In genomic region chr22:41781508-41781906, GRCh38 we compare ENCODE assay signal across 9 cellular contexts. TPM values are rescaled to one million over a fixed set of nuclear protein-coding genes. Genes with fewer than 3 reads are reported as not detected.
DNase-seq lines count a peak whose midpoint lies in the region; ATAC-seq and TF ChIP-seq lines count a peak whose summit lies in the region.
"Had no signal": no experiment of that assay in that cellular context is flagged by ENCODE, and none has a peak within 500 bp of the region (broad histone marks: within the 10 kb centered on the region; RNA-seq: fewer than 3 reads in every experiment).

No MANE protein-coding gene starts in this region.

- no peak for TF ChIP-seq CTCF in osteoblast (IDR thresholded peaks at IDR 0.05; ENCODE audit: extremely low read depth, low read depth, low read length)

- no peaks in the 10 kb centered on the region for H3K79me2 ChIP-seq in osteoblast (ENCODE audit: insufficient read depth, low read length)

- H3K36me3 ChIP-seq in osteoblast (ENCODE audit: insufficient read depth, low read length) = no peaks in the 10 kb centered on the region

- H3K9me3 Mint-ChIP-seq in activated T-helper 1 cell treated with anti-CD3 and anti-CD28 coated beads, Interleukin-12 subunit alpha, Interleukin-12 subunit beta, Interleukin-2, Interleukin-4 antibody, amounts not matched to agents 30 ng/mL and 10 ng/mL and 1 ng/mL, durations not matched to agents 14 hours and 24 hours and 36 hours = no peaks in the 10 kb centered on the region

- peak overlapping the region; percentile 83 for H3K4me3 Mint-ChIP-seq in activated T-helper 1 cell treated with anti-CD3 and anti-CD28 coated beads, Interleukin-12 subunit alpha, Interleukin-12 subunit beta, Interleukin-2, Interleukin-4 antibody, amounts not matched to agents 30 ng/mL and 10 ng/mL and 1 ng/mL, durations not matched to agents 14 hours and 24 hours and 36 hours

- H3K4me2 ChIP-seq in osteoblast (ENCODE audit: insufficient read depth, low read length) = no peak overlapping the region

- peaks cover 43% of the 10 kb centered on the region for H3K4me1 Mint-ChIP-seq in activated T-helper 1 cell treated with anti-CD3 and anti-CD28 coated beads, Interleukin-12 subunit alpha, Interleukin-12 subunit beta, Interleukin-2, Interleukin-4 antibody, amounts not matched to agents 30 ng/mL and 10 ng/mL and 1 ng/mL, durations not matched to agents 14 hours and 24 hours and 36 hours (ENCODE audit: low read depth)

- no peak overlapping the region for H3K27ac ChIP-seq in osteoblast (ENCODE audit: low read depth, low read length)

- no peaks in the 10 kb centered on the region for H3K27me3 ChIP-seq in osteoblast (ENCODE audit: insufficient read depth, low read length)

- H3K4me3 ChIP-seq in osteoblast (ENCODE audit: insufficient read depth, low read length) = no peak overlapping the region

- no peaks in the 10 kb centered on the region for H3K9me3 ChIP-seq in osteoblast (ENCODE audit: low read depth, low read length)

- peaks cover 7% of the 10 kb centered on the region for H3K36me3 Mint-ChIP-seq in activated T-helper 1 cell treated with anti-CD3 and anti-CD28 coated beads, Interleukin-12 subunit alpha, Interleukin-12 subunit beta, Interleukin-2, Interleukin-4 antibody, amounts not matched to agents 30 ng/mL and 10 ng/mL and 1 ng/mL, durations not matched to agents 14 hours and 24 hours and 36 hours (ENCODE audit: low read depth)

- no peaks in the 10 kb centered on the region for H3K27me3 Mint-ChIP-seq in activated T-helper 1 cell treated with anti-CD3 and anti-CD28 coated beads, Interleukin-12 subunit alpha, Interleukin-12 subunit beta, Interleukin-2, Interleukin-4 antibody, amounts not matched to agents 30 ng/mL and 10 ng/mL and 1 ng/mL, durations not matched to agents 14 hours and 24 hours and 36 hours (ENCODE audit: insufficient read depth)

- DNase-seq in activated T-helper 1 cell treated with anti-CD3 and anti-CD28 coated beads, Interleukin-12 subunit alpha, Interleukin-12 subunit beta, Interleukin-2, Interleukin-4 antibody, amounts not matched to agents 30 ng/mL and 10 ng/mL and 1 ng/mL, durations not matched to agents 14 hours and 24 hours and 36 hours (ENCODE audit: low spot score) = no peak
- DNase-seq in osteoblast (ENCODE audit: insufficient read length, low spot score, missing footprints) (no peak), GOT3 (lab: John Stamatoyannopoulos, UW) (no peak), SK-N-DZ (ENCODE audit: low spot score) (no peak), NCI-H2029 (lab: John Stamatoyannopoulos, UW) (no peak), CD1c-positive myeloid dendritic cell (ENCODE audit: extremely low spot score) (no peak)
- DNase-seq: NCI-H2171 treated with DMSO at 0.1 percent for 48 hours had no signal

- no peaks in the 10 kb centered on the region for H4K20me1 ChIP-seq in osteoblast (ENCODE audit: insufficient read depth, low read length)

- H3K27ac Mint-ChIP-seq in activated T-helper 1 cell treated with anti-CD3 and anti-CD28 coated beads, Interleukin-12 subunit alpha, Interleukin-12 subunit beta, Interleukin-2, Interleukin-4 antibody, amounts not matched to agents 30 ng/mL and 10 ng/mL and 1 ng/mL, durations not matched to agents 14 hours and 24 hours and 36 hours = peak overlapping the region; percentile 91

- ATAC-seq in GM19035 (IDR thresholded peaks at IDR 0.05; ENCODE audit: unreplicated experiment) (peak; percentile 12), HG02970 (IDR thresholded peaks at IDR 0.05; ENCODE audit: low FRiP score, unreplicated experiment) (peak; percentile 19)

- no peaks in the 10 kb centered on the region for H3K4me1 ChIP-seq in osteoblast (ENCODE audit: insufficient read depth, low read length)

- H2AFZ ChIP-seq in osteoblast (ENCODE audit: low read length) = peak overlapping the region; percentile 49

- intact Hi-C loops in activated T-helper 1 cell treated with anti-CD3 and anti-CD28 coated beads, Interleukin-12 subunit alpha, Interleukin-12 subunit beta, Interleukin-2, Interleukin-4 antibody, amounts not matched to agents 30 ng/mL and 10 ng/mL and 1 ng/mL, durations not matched to agents 14 hours and 24 hours and 36 hours (cut with micrococcal nuclease) = loop anchor here (1.0 to 2.0 kb wide), 9 partner anchors 19 to 299 kb away; partner anchors contain the start of genes CCDC134, DESI1, NAGA and XRCC6

RNA-seq across cellular contexts. Expression of gene CCDC134, which starts 19.0 kb away (rescaled TPM):
- total RNA-seq in activated T-helper 1 cell treated with anti-CD3 and anti-CD28 coated beads, Interleukin-12 subunit alpha, Interleukin-12 subunit beta, Interleukin-2, Interleukin-4 antibody, amounts not matched to agents 30 ng/mL and 10 ng/mL and 1 ng/mL, durations not matched to agents 14 hours and 24 hours and 36 hours = 18.0 and 19.6 TPM in 2 replicates
- 8.3 and 11.8 TPM in 2 replicates for total RNA-seq in osteoblast
- polyA plus RNA-seq in SK-N-DZ (2014; cell fraction: cytosol; rRNA removed) = 7.3 and 13.7 TPM in 2 replicates
- 4.9 and 6.8 TPM in 2 replicates for polyA plus RNA-seq in SK-N-DZ (2014; cell fraction: nucleus; rRNA removed)

RNA-seq across cellular contexts. Expression of gene SREBF2, which starts 51.4 kb away (rescaled TPM):
- 235 and 245 TPM in 2 replicates for total RNA-seq in activated T-helper 1 cell treated with anti-CD3 and anti-CD28 coated beads, Interleukin-12 subunit alpha, Interleukin-12 subunit beta, Interleukin-2, Interleukin-4 antibody, amounts not matched to agents 30 ng/mL and 10 ng/mL and 1 ng/mL, durations not matched to agents 14 hours and 24 hours and 36 hours
- 71.6 and 80.3 TPM in 2 replicates for total RNA-seq in osteoblast
- 118 and 140 TPM in 2 replicates for polyA plus RNA-seq in SK-N-DZ (2014; cell fraction: cytosol; rRNA removed)
- 116 and 149 TPM in 2 replicates for polyA plus RNA-seq in SK-N-DZ (2014; cell fraction: nucleus; rRNA removed)
